10 cellular contexts compared by ENCODE assay signal in genomic region chr10:130160775-130161174, GRCh38. TPM values are rescaled to one million over a fixed set of nuclear protein-coding genes. Genes with fewer than 3 reads are reported as not detected.
DNase-seq lines count a peak whose midpoint lies in the region; ATAC-seq, FAIRE-seq and TF ChIP-seq lines count a peak whose summit lies in the region.
"Had no signal": no experiment of that assay in that cellular context is flagged by ENCODE, and none has a peak within 500 bp of the region (broad histone marks: within the 10 kb centered on the region; RNA-seq: fewer than 3 reads in every experiment).

No MANE protein-coding gene starts in this region.

- H3K36me3 ChIP-seq in H1 (ENCODE audit: control insufficient read depth in 2 of 4, insufficient read depth in 4 of 4, low read length in 3 of 4) (peaks cover 6 to 26% (median 7%) of the 10 kb centered on the region in 4 experiments; a peak in 6 of 8 replicates), mammary epithelial cell (ENCODE audit: insufficient read depth, low read length) (peaks cover 34% of the 10 kb centered on the region)

- no peak overlapping the region for H2AK5ac ChIP-seq in H1 (ENCODE audit: low read depth, low read length)

- H3K4me2 ChIP-seq in H1 (ENCODE audit: insufficient read depth in 1 of 2, low read depth in 2 of 2, low read length in 2 of 2): no peak overlapping the region
- no peak overlapping the region for H3K4me2 ChIP-seq in mammary epithelial cell (ENCODE audit: insufficient read depth, low read depth, low read length)

- TF ChIP-seq CTCF in C4-2B (conservative IDR thresholded peaks at IDR 0.05): peak; percentile 15; the same call in 1 of the 2 replicates
- peak in 2 of 3 experiments; percentile 6 to 29; a peak in 2 of 4 replicates for TF ChIP-seq CTCF in H1 (IDR thresholded peaks at IDR 0.05; ENCODE audit: control extremely low read depth in 1 of 3, insufficient read depth in 1 of 3, low read depth in 1 of 3, low read length in 3 of 3)
- TF ChIP-seq CTCF in mammary epithelial cell (conservative IDR thresholded peaks at IDR 0.05 in 1 of 2, IDR thresholded peaks at IDR 0.05 in 1 of 2; ENCODE audit: extremely low read depth in 1 of 2, insufficient read depth in 1 of 2, low read depth in 1 of 2, low read length in 2 of 2): no peak

- H3K4me1 ChIP-seq in H1 (replicated peaks in 1 of 4; ENCODE audit: control insufficient read depth in 3 of 4, insufficient read depth in 4 of 4, low read length in 3 of 4) (peaks cover 0 to 5% (median 3%) of the 10 kb centered on the region in 4 experiments; a peak in 3 of 7 replicates), mammary epithelial cell (ENCODE audit: insufficient read depth, low read length) (no peaks in the 10 kb centered on the region)
- H3K4me1 ChIP-seq: thyroid gland had no signal

- no peak overlapping the region for H4K5ac ChIP-seq in H1 (ENCODE audit: insufficient read length, low read depth, low read length)

- DNase-seq in H1 (ENCODE audit: low read depth in 1 of 2, low spot score in 2 of 2) (no peak), ureter (ENCODE audit: low spot score) (no peak), HEK293T (ENCODE audit: extremely low spot score) (no peak), mammary epithelial cell (no peak)
- no peak for DNase-seq in stimulated activated CD4-positive, alpha-beta T cell treated with anti-CD3 and anti-CD28 coated beads, Interleukin-4, amount 100 ng/mL, for 24 hours
- DNase-seq: NCI-H2029, thyroid gland had no signal

- H4K20me1 ChIP-seq in H1 (replicated peaks in 1 of 2; ENCODE audit: control insufficient read depth in 1 of 2, insufficient read depth in 2 of 2, low read length in 2 of 2): peaks cover 6 to 12% of the 10 kb centered on the region in 2 experiments
- peaks cover 8% of the 10 kb centered on the region for H4K20me1 ChIP-seq in mammary epithelial cell (ENCODE audit: insufficient read depth, low read length)

- no peak overlapping the region for H3K56ac ChIP-seq in H1 (replicated peaks; ENCODE audit: insufficient read length, low read depth, low read length)

- no peak overlapping the region for H2BK5ac ChIP-seq in H1 (ENCODE audit: low read depth, low read length)

- H3K4me3 ChIP-seq in H1 (ENCODE audit: extremely low read depth in 1 of 4, insufficient read depth in 2 of 4, low read depth in 3 of 4, low read length in 4 of 4) (no peak overlapping the region), mammary epithelial cell (replicated peaks in 1 of 3; ENCODE audit: insufficient read depth in 1 of 3, low read depth in 2 of 3, low read length in 3 of 3) (no peak overlapping the region)
- H3K4me3 ChIP-seq: thyroid gland had no signal

- H3K79me2 ChIP-seq in H1 (ENCODE audit: control insufficient read depth in 1 of 2, insufficient read depth in 2 of 2, low read length in 2 of 2) (peaks cover 0 to 36% of the 10 kb centered on the region in 2 experiments; a peak in 2 of 4 replicates), mammary epithelial cell (ENCODE audit: insufficient read depth, low read length) (peaks cover 90% of the 10 kb centered on the region)

- no peak overlapping the region for H2BK120ac ChIP-seq in H1 (replicated peaks; ENCODE audit: low read depth, low read length)

- H4K8ac ChIP-seq in H1 (ENCODE audit: extremely low read depth, insufficient read depth, low read length): no peak overlapping the region

- CTCF ChIA-PET in H1 (lab: Charles Lee; ENCODE audit: partially characterized antibody) (interaction anchor here (1.4 to 2.0 kb wide), 3 partner anchors 34 to 60 kb away, joined by 3 to 5 read pairs (median 3); no protein-coding TSS in a partner anchor), HEK293T (lab: Yijun Ruan, JAX) (no interaction called here), mammary epithelial cell (lab: Charles Lee; ENCODE audit: low non-redundant PET) (no interaction called here)

- 81% methylated on average over 6 of the region's 6 CpGs; no CpG with 5 or more reads in 1 of the 2 experiments for WGBS in H1 (ENCODE audit: extremely low coverage in 1 of 2, insufficient coverage in 1 of 2, insufficient read length in 1 of 2, insufficient replicate concordance in 2 of 2, low coverage in 1 of 2, low lambda C conversion rate in 2 of 2, missing lambda C conversion rate in 1 of 2), 2 experiments
- 94% methylated on average over 6 of the region's 6 CpGs for WGBS in mammary epithelial cell (ENCODE audit: low coverage, missing lambda C conversion rate)

- no peak overlapping the region for H3K23ac ChIP-seq in H1 (ENCODE audit: insufficient read length)

- peak; percentile 38 to 43 for TF ChIP-seq RAD21 in H1 (IDR thresholded peaks at IDR 0.05 in 1 of 2, conservative IDR thresholded peaks at IDR 0.05 in 1 of 2; ENCODE audit: low read depth in 2 of 2, low read length in 2 of 2)

- no peak overlapping the region for H2BK15ac ChIP-seq in H1 (ENCODE audit: low read length)

- ATAC-seq in GM18858 (IDR thresholded peaks at IDR 0.05; ENCODE audit: unreplicated experiment) (peak; percentile 55), HG03432 (IDR thresholded peaks at IDR 0.05; ENCODE audit: unreplicated experiment) (peak; percentile 77)

- no peak overlapping the region for H3K14ac ChIP-seq in H1 (ENCODE audit: insufficient read length)

- no peak for TF ChIP-seq EP300 in H1 (IDR thresholded peaks at IDR 0.05; ENCODE audit: borderline replicate concordance in 1 of 2, low read depth in 2 of 2, low read length in 2 of 2)

- in situ Hi-C loops in mammary epithelial cell (cut with MboI; ENCODE audit: low sequenced_read_pairs in 2 of 2): no loop called here

- H3K27me3 ChIP-seq in H1 (replicated peaks in 1 of 4; ENCODE audit: control insufficient read depth in 3 of 4, extremely low read depth in 1 of 4, insufficient read depth in 3 of 4, low read length in 3 of 4) (no peaks in the 10 kb centered on the region), mammary epithelial cell (ENCODE audit: insufficient read depth, low read length) (no peaks in the 10 kb centered on the region)
- H3K27me3 ChIP-seq: thyroid gland had no signal

- BruUV-seq in mammary epithelial cell (replicated peaks; lab: Mats Ljungman, UMichigan): no TSS peak

- H3K27ac ChIP-seq in C4-2B: no peak overlapping the region
- H3K27ac ChIP-seq in H1 (ENCODE audit: low read depth, low read length): no peak overlapping the region
- H3K27ac ChIP-seq in mammary epithelial cell (ENCODE audit: insufficient read depth, low read depth, low read length): no peak overlapping the region
- H3K27ac ChIP-seq: thyroid gland had no signal

- TF ChIP-seq POLR2A in H1 (IDR thresholded peaks at IDR 0.05; ENCODE audit: control extremely low read depth in 1 of 2, low read depth in 2 of 2, low read length in 2 of 2): no peak

- intact Hi-C loops in mammary epithelial cell (cut with micrococcal nuclease): no loop called here

- POLR2A ChIA-PET in H1 (lab: Charles Lee; ENCODE audit: partially characterized antibody) (no interaction called here), HEK293T (lab: Yijun Ruan, JAX) (no interaction called here)

- H2BK12ac ChIP-seq in H1 (ENCODE audit: low read depth, low read length): no peak overlapping the region

- no peak overlapping the region for H3K9ac ChIP-seq in H1 (replicated peaks in 1 of 4; ENCODE audit: extremely low read depth in 1 of 4, low read depth in 3 of 4, low read length in 3 of 4)
- no peak overlapping the region for H3K9ac ChIP-seq in mammary epithelial cell (ENCODE audit: insufficient read depth, low read length)

- no peak overlapping the region for H3K18ac ChIP-seq in H1 (ENCODE audit: extremely low read depth, low read length)

- H2BK20ac ChIP-seq in H1 (ENCODE audit: low read length): no peak overlapping the region

- no peak overlapping the region for H2AFZ ChIP-seq in H1 (ENCODE audit: low read length)
- no peak overlapping the region for H2AFZ ChIP-seq in mammary epithelial cell (ENCODE audit: low read depth, low read length)

- H3K9me3 ChIP-seq in H1 (ENCODE audit: insufficient read depth in 2 of 2, low read depth in 1 of 2, low read length in 1 of 2) (no peaks in the 10 kb centered on the region), mammary epithelial cell (replicated peaks; ENCODE audit: insufficient read depth, low read length) (no peaks in the 10 kb centered on the region)
- H3K9me3 ChIP-seq: thyroid gland had no signal

- dilution Hi-C loops in mammary epithelial cell (cut with HindIII; ENCODE audit: low sequenced_read_pairs): no loop called here

- no peaks in the 10 kb centered on the region for H3K23me2 ChIP-seq in H1 (ENCODE audit: low read depth, low read length)

- no peak overlapping the region for H4K91ac ChIP-seq in H1 (replicated peaks; ENCODE audit: insufficient read length, low read length)

- peaks cover 1% of the 10 kb centered on the region; the same call in 1 of the 2 replicates for H3K79me1 ChIP-seq in H1 (ENCODE audit: low read depth, low read length)

- H3K4ac ChIP-seq in H1 (replicated peaks; ENCODE audit: insufficient read length, low read depth, low read length): no peak overlapping the region

- FAIRE-seq in H1 (lab: Jason Lieb, UNC): no peak

TF ChIP-seq in H1, 55 proteins besides CTCF, POLR2A, EP300 and RAD21 (continues in another document):
- TF ChIP-seq TBP (IDR thresholded peaks at IDR 0.05; ENCODE audit: low read depth, low read length): no peak

TF ChIP-seq in HEK293T, 16 proteins besides CTCF, POLR2A, EP300 and RAD21 (continues in another document):
- no peak for TF ChIP-seq FOXM1 (IDR thresholded peaks at IDR 0.05; ENCODE audit: borderline replicate concordance)

RNA-seq across cellular contexts. Expression of gene GLRX3, which starts 24.6 kb away (rescaled TPM):
- 155 and 157 TPM in 2 replicates for total RNA-seq in H1 (2021; fragmentation: NEBNext Ultra II Directional; extraction: Animal tissue kit (Norgen Biotek cat#: 25700))
- polyA plus RNA-seq in H1 (2011; rRNA removed) (55.3 and 59.9 TPM in 2 replicates), mammary epithelial cell (123 TPM)
- 113 TPM for polyA plus RNA-seq in H1 (2011; cell fraction: cytosol; rRNA removed)
- 44.4 TPM for polyA plus RNA-seq in H1 (2011; cell fraction: nucleus; rRNA removed)
- polyA plus RNA-seq in H1 (2012, experiment 1 of 2): 94.4 to 129 TPM (median 119 TPM) in 4 replicates
- 86.2 TPM for polyA plus RNA-seq in H1 (2012, experiment 2 of 2)
- polyA plus RNA-seq in H1 (2013, experiment 1 of 2): 156 TPM
- 155 TPM for polyA plus RNA-seq in H1 (2013, experiment 2 of 2)
- 30.9 and 38.9 TPM in 2 replicates for polyA minus RNA-seq in H1 (2011; rRNA and poly(A)+ RNA removed)
- 26.2 TPM for polyA minus RNA-seq in H1 (2011; cell fraction: cytosol; rRNA and poly(A)+ RNA removed)
- polyA minus RNA-seq in H1 (2011; cell fraction: nucleus; rRNA and poly(A)+ RNA removed): 22.6 TPM
- total RNA-seq in ureter (71.9 TPM), mammary epithelial cell (100 to 1,000 TPM in 1 of 2 donors, 10 to 100 TPM in 1; 77.8 to 151 TPM)
- polyA minus RNA-seq in mammary epithelial cell: 56.3 TPM

RNA-seq across cellular contexts. Expression of gene C10orf143, which starts 50.1 kb away (rescaled TPM):
- total RNA-seq in H1 (2021; fragmentation: NEBNext Ultra II Directional; extraction: Animal tissue kit (Norgen Biotek cat#: 25700)): 1.3 and 2.0 TPM in 2 replicates
- polyA plus RNA-seq in H1 (2011; rRNA removed): 1.5 and 1.6 TPM in 2 replicates
- polyA plus RNA-seq in H1 (2011; cell fraction: cytosol; rRNA removed): 2.1 TPM
- polyA plus RNA-seq in H1 (2011; cell fraction: nucleus; rRNA removed): 1.9 TPM
- polyA plus RNA-seq in H1 (2012, experiment 1 of 2): 1.2 to 2.8 TPM (median 2.3 TPM) in 4 replicates
- 1.5 TPM for polyA plus RNA-seq in H1 (2012, experiment 2 of 2)
- polyA plus RNA-seq in H1 (2013, experiment 1 of 2): 1.4 TPM
- polyA plus RNA-seq in H1 (2013, experiment 2 of 2): 1.6 TPM
- 0.59 and 1.7 TPM in 2 replicates for polyA minus RNA-seq in H1 (2011; rRNA and poly(A)+ RNA removed)
- not detected for polyA minus RNA-seq in H1 (2011; cell fraction: cytosol; rRNA and poly(A)+ RNA removed)
- polyA minus RNA-seq in H1 (2011; cell fraction: nucleus; rRNA and poly(A)+ RNA removed): 1.7 TPM
- total RNA-seq in ureter: 11.6 TPM
- total RNA-seq in mammary epithelial cell: 1 to 10 TPM; 1.3 to 2.4 TPM
- polyA plus RNA-seq in mammary epithelial cell: 0.69 TPM
- not detected for polyA minus RNA-seq in mammary epithelial cell

Comparison
In these comparisons a context has a peak if more than half of its experiments do, and no peak if none do; other contexts are left out.
1. CTCF ChIP-seq: peak in C4-2B (single experiment) and H1 (2 of 3); none in mammary epithelial cell (0 of 2).